Comparison of ENCODE assay signal across 17 cellular contexts in genomic region chr7:112791465-112792168, GRCh38. TPM values are rescaled to one million over a fixed set of nuclear protein-coding genes. Genes with fewer than 3 reads are reported as not detected.
DNase-seq lines count a peak whose midpoint lies in the region; ATAC-seq and TF ChIP-seq lines count a peak whose summit lies in the region.
"Had no signal": no experiment of that assay in that cellular context is flagged by ENCODE, and none has a peak within 500 bp of the region (broad histone marks: within the 10 kb centered on the region; RNA-seq: fewer than 3 reads in every experiment).

No MANE protein-coding gene starts in this region.

- H3K27me3 Mint-ChIP-seq in CD8-positive, alpha-beta memory T cell = no peaks in the 10 kb centered on the region
- peaks cover 5% of the 10 kb centered on the region for H3K27me3 Mint-ChIP-seq in brain
- H3K27me3 Mint-ChIP-seq in natural killer cell treated with Interleukin-12 subunit alpha and Interleukin-12 subunit beta and Interleukin-15 and Interleukin-18, amount 100 ng/mL, for 72 hours = no peaks in the 10 kb centered on the region

- H3K9ac ChIP-seq in HUES64 (ENCODE audit: low read depth, low read length) (0 out of 2 replicates have a peak overlapping the region, but pooled peaks have one; percentile 12), PC-3 (ENCODE audit: low read length) (no peak overlapping the region)

- ATAC-seq in natural killer cell treated with Interleukin-12 subunit alpha and Interleukin-12 subunit beta and Interleukin-15 and Interleukin-18, amount 100 ng/mL, for 72 hours = no peak
- no peak for ATAC-seq in HG03354 (IDR thresholded peaks at IDR 0.05; ENCODE audit: poor library complexity, severe bottlenecking, unreplicated experiment)
- ATAC-seq in PC-3 = no peak

- peak overlapping the region; percentile 88 to 95 (median 93) for H3K4me3 Mint-ChIP-seq in CD8-positive, alpha-beta memory T cell
- H3K4me3 Mint-ChIP-seq in brain = peak overlapping the region in 4 of 5 experiments; percentile 93 to 98 (median 96)
- H3K4me3 Mint-ChIP-seq in natural killer cell treated with Interleukin-12 subunit alpha and Interleukin-12 subunit beta and Interleukin-15 and Interleukin-18, amount 100 ng/mL, for 72 hours = peak overlapping the region; percentile 100

- H3K27ac Mint-ChIP-seq in CD8-positive, alpha-beta memory T cell = peak overlapping the region in 4 of 8 donors; percentile 4 to 94 (median 68)
- peak overlapping the region in 3 of 5 experiments; percentile 14 to 65 (median 26) for H3K27ac Mint-ChIP-seq in brain
- peak overlapping the region; percentile 82 to 96 for H3K27ac Mint-ChIP-seq in natural killer cell treated with Interleukin-12 subunit alpha and Interleukin-12 subunit beta and Interleukin-15 and Interleukin-18, amount 100 ng/mL, for 72 hours

- H3K9me2 ChIP-seq in PC-3 (replicated peaks; ENCODE audit: low read length) = no peaks in the 10 kb centered on the region

- H3K9me3 ChIP-seq in CD8-positive, alpha-beta memory T cell (ENCODE audit: low read length) = no peaks in the 10 kb centered on the region
- H3K9me3 ChIP-seq in HUES64 (ENCODE audit: insufficient read depth, low read depth, low read length) (no peaks in the 10 kb centered on the region), PC-3 (ENCODE audit: low read length) (no peaks in the 10 kb centered on the region)

- no peaks in the 10 kb centered on the region for H3F3A ChIP-seq in PC-3 (ENCODE audit: low read length, unreplicated experiment)

- no peaks in the 10 kb centered on the region for H3K27me3 ChIP-seq in CD8-positive, alpha-beta memory T cell (ENCODE audit: insufficient read depth, low read length, poor library complexity, severe bottlenecking)
- H3K27me3 ChIP-seq in HUES64 (ENCODE audit: insufficient read depth, low read length) (no peaks in the 10 kb centered on the region), PC-3 (ENCODE audit: low read length) (no peaks in the 10 kb centered on the region)

- H3K4me3 ChIP-seq in CD8-positive, alpha-beta memory T cell (ENCODE audit: low read length) = no peak overlapping the region
- no peak overlapping the region for H3K4me3 ChIP-seq in HUES64 (ENCODE audit: low read length)
- H3K4me3 ChIP-seq in PC-3 (ENCODE audit: low read length) = no peak overlapping the region

- POLR2A ChIA-PET in CD8-positive, alpha-beta memory T cell (lab: Charles Lee) = no interaction called here
- POLR2A ChIA-PET in PC-3 (lab: Charles Lee; ENCODE audit: unreplicated experiment) = no interaction called here

- peaks cover 22% of the 10 kb centered on the region for H3K4me1 ChIP-seq in CD8-positive, alpha-beta memory T cell (ENCODE audit: insufficient read depth, low read length)
- H3K4me1 ChIP-seq in HUES64 (ENCODE audit: insufficient read depth, low read length) (no peaks in the 10 kb centered on the region), PC-3 (ENCODE audit: insufficient read depth, low read length) (peaks cover 12% of the 10 kb centered on the region)

- CTCF ChIA-PET in CD8-positive, alpha-beta memory T cell (lab: Charles Lee) = no interaction called here
- CTCF ChIA-PET in PC-3 (lab: Charles Lee) = interaction anchor here (0.6 kb wide), 1 partner anchor 48 kb away, joined by 3 read pairs; no protein-coding TSS in a partner anchor

- DNase-seq in CD8-positive, alpha-beta memory T cell = no peak
- DNase-seq in natural killer cell treated with Interleukin-12 subunit alpha and Interleukin-12 subunit beta and Interleukin-15 and Interleukin-18, amount 100 ng/mL, for 72 hours (ENCODE audit: low spot score) = no peak
- DNase-seq in NCI-H2171 (lab: John Stamatoyannopoulos, UW) = no peak
- no peak for DNase-seq in PC-3
- DNase-seq: activated naive CD4-positive, alpha-beta T cell; C1 segment of cervical spinal cord; caudate nucleus; IMR-90; NCI-H1436 treated with DMSO at 0.1 percent for 48 hours; NCI-H510A treated with DMSO at 0.1 percent for 48 hours; retina; stimulated activated CD4-positive, alpha-beta T cell treated with anti-CD3 and anti-CD28 coated beads, Interleukin-1b, Interleukin-23, amount 100 ng/mL, for 48 hours; stimulated activated CD8-positive, alpha-beta memory T cell treated with anti-CD3 and anti-CD28 coated beads, Interleukin-4, amount 100 ng/mL, for 48 hours had no signal

- H2AFZ ChIP-seq in PC-3 (ENCODE audit: low read length) = no peak overlapping the region

- H4K20me1 ChIP-seq in PC-3 (ENCODE audit: low read length) = no peaks in the 10 kb centered on the region

- peaks cover 33 to 39% (median 34%) of the 10 kb centered on the region in 3 donors for H3K4me1 Mint-ChIP-seq in CD8-positive, alpha-beta memory T cell
- peaks cover 36% of the 10 kb centered on the region for H3K4me1 Mint-ChIP-seq in brain
- peaks cover 35 to 43% of the 10 kb centered on the region in 2 donors for H3K4me1 Mint-ChIP-seq in natural killer cell treated with Interleukin-12 subunit alpha and Interleukin-12 subunit beta and Interleukin-15 and Interleukin-18, amount 100 ng/mL, for 72 hours (ENCODE audit: low read depth in 2 of 2)

- peaks cover 0 to 11% (median 4%) of the 10 kb centered on the region in 3 donors for H3K36me3 Mint-ChIP-seq in CD8-positive, alpha-beta memory T cell
- H3K36me3 Mint-ChIP-seq in brain = peaks cover 5% of the 10 kb centered on the region
- H3K36me3 Mint-ChIP-seq in natural killer cell treated with Interleukin-12 subunit alpha and Interleukin-12 subunit beta and Interleukin-15 and Interleukin-18, amount 100 ng/mL, for 72 hours = peaks cover 12% of the 10 kb centered on the region

- H3K79me2 ChIP-seq in PC-3 (ENCODE audit: low read length) = peaks cover 22% of the 10 kb centered on the region

- H3K9me3 Mint-ChIP-seq in CD8-positive, alpha-beta memory T cell = no peaks in the 10 kb centered on the region
- peaks cover 0 to 6% (median 0%) of the 10 kb centered on the region in 5 experiments for H3K9me3 Mint-ChIP-seq in brain
- H3K9me3 Mint-ChIP-seq in natural killer cell treated with Interleukin-12 subunit alpha and Interleukin-12 subunit beta and Interleukin-15 and Interleukin-18, amount 100 ng/mL, for 72 hours = no peaks in the 10 kb centered on the region

- no TSS peak for BruUV-seq in PC-3 (replicated peaks; lab: Mats Ljungman, UMichigan)

- WGBS in HUES64 = 93% methylated on average over 15 of the region's 15 CpGs

- intact Hi-C loops in PC-3 (cut with micrococcal nuclease) = no loop called here

- TF ChIP-seq CTCF in brain (conservative IDR thresholded peaks at IDR 0.05) = no peak
- TF ChIP-seq CTCF in PC-3 (conservative IDR thresholded peaks at IDR 0.05; ENCODE audit: low read depth, low read length) = no peak

- no peaks in the 10 kb centered on the region for H3K36me3 ChIP-seq in CD8-positive, alpha-beta memory T cell (ENCODE audit: insufficient read depth, low read length)
- H3K36me3 ChIP-seq in HUES64 (ENCODE audit: insufficient read depth, low read length) (no peaks in the 10 kb centered on the region), PC-3 (ENCODE audit: low read depth, low read length) (no peaks in the 10 kb centered on the region)

- no peak overlapping the region for H3K4me2 ChIP-seq in PC-3 (ENCODE audit: low read length)

- H3K27ac ChIP-seq in CD8-positive, alpha-beta memory T cell (ENCODE audit: low read depth, low read length) = no peak overlapping the region
- H3K27ac ChIP-seq in HUES64 (ENCODE audit: low read depth, low read length) = no peak overlapping the region
- no peak overlapping the region for H3K27ac ChIP-seq in PC-3 (ENCODE audit: low read length)
- H3K27ac ChIP-seq: RWPE1 had no signal

RNA-seq across cellular contexts. Expression of gene TMEM168, which starts 1.4 kb away (rescaled TPM):
- 10 to 100 TPM; 15.4 to 18.2 TPM for total RNA-seq in CD8-positive, alpha-beta memory T cell
- polyA plus RNA-seq in CD8-positive, alpha-beta memory T cell = 4.7 TPM
- 9.9 TPM for polyA plus RNA-seq in HUES64 (2013, experiment 1 of 2)
- 10.1 TPM for polyA plus RNA-seq in HUES64 (2013, experiment 2 of 2)
- 6.5 TPM for polyA plus RNA-seq in brain (ENCODE audit: insufficient read depth, low read depth, low replicate concordance)
- total RNA-seq in natural killer cell treated with Interleukin-12 subunit alpha and Interleukin-12 subunit beta and Interleukin-15 and Interleukin-18, amount 100 ng/mL, for 72 hours = 10 to 100 TPM; 21.1 to 25.7 TPM
- 15.3 and 19.8 TPM in 2 replicates for total RNA-seq in PC-3 (2014; rRNA removed)
